In genomic region chr2:164190700-164191099, GRCh38 we compare ENCODE assay signal across 23 cellular contexts.
"Had no signal": no experiment of that assay in that cellular context is flagged by ENCODE, and none has a peak within 500 bp of the region (broad histone marks: within the 10 kb centered on the region; RNA-seq: fewer than 3 reads in every experiment).

No MANE protein-coding gene starts in this region.

- ATAC-seq: gastrocnemius medialis, heart right ventricle, left cardiac atrium, left lung, left ventricle myocardium superior, lower lobe of right lung had no signal

- H3K4me3 Mint-ChIP-seq: immature natural killer cell had no signal

- H3K27ac Mint-ChIP-seq: immature natural killer cell had no signal

- DNase-seq: dermis blood vessel endothelial cell; dorsolateral prefrontal cortex; effector CD4-positive, alpha-beta T cell; effector memory CD4-positive, alpha-beta T cell; esophagus squamous epithelium; foreskin fibroblast; foreskin melanocyte; gastrocnemius medialis; glutamatergic neuron; head of caudate nucleus; heart right ventricle; hippocampal formation; immature natural killer cell; islet precursor cell; left cardiac atrium; left lung; left ventricle myocardium superior; lower lobe of right lung; mesenchymal stem cell; midbrain had no signal

- H3K4me3 ChIP-seq: coronary artery, dorsolateral prefrontal cortex, esophagus squamous epithelium, gastrocnemius medialis, heart right ventricle, left lung, lower lobe of right lung had no signal

- FAIRE-seq: colon, endothelial cell of umbilical vein had no signal

- H3K27me3 ChIP-seq: dorsolateral prefrontal cortex, esophagus squamous epithelium, gastrocnemius medialis, left lung had no signal

- H3K4me1 Mint-ChIP-seq: immature natural killer cell had no signal

- H3K9me3 ChIP-seq: esophagus squamous epithelium, gastrocnemius medialis, lower lobe of right lung had no signal

- H3K4me1 ChIP-seq: esophagus squamous epithelium, gastrocnemius medialis, heart right ventricle, left lung, lower lobe of right lung had no signal

- H3K36me3 Mint-ChIP-seq: immature natural killer cell had no signal

- H3K27ac ChIP-seq: coronary artery, dorsolateral prefrontal cortex, esophagus squamous epithelium, gastrocnemius medialis, heart right ventricle, left lung, lower lobe of right lung had no signal

- H3K36me3 ChIP-seq: esophagus squamous epithelium, gastrocnemius medialis, heart right ventricle, left lung, lower lobe of right lung had no signal
